In the genomic region with DNA sequence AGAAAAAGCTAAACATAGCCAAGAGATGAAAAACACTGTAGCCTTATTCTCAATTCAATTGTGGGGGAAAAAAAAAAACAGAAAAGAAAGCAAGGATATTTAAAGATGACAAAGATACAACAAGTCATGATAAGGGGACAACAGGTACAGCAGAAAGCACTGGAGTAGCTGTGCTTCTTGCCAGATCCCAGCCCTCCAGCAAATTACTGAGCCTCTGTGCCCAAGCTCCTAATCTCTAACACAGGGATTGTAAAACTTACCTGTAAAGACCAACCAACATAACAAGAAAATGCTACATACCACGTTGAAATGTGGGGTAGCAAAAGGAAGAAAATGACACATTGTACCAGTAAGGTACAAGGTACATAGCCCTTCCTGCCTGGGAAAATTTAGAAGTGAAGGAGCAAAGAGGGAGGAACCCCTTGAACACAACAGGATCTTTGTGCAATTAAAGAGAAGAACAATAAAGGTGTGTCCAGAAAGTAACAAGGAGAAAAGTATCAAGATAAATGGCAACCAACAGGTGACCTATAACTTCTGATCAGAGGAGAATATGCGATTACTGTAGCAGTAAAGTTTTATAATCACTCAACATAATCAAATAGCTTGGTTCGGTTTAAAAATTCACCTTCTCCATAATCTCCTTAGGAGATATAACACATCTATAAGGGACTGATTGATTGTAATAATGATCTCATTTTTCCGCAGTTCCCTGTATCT, we compare ENCODE assay signal across 31 cellular contexts. TPM values are rescaled to one million over a fixed set of nuclear protein-coding genes. Genes with fewer than 3 reads are reported as not detected.
A peak's percentile ranks its signal among the peaks of the same experiment; 100 is the strongest.
DNase-seq lines count a peak whose midpoint lies in the region; ATAC-seq and TF ChIP-seq lines count a peak whose summit lies in the region.
"Had no signal": no experiment of that assay in that cellular context is flagged by ENCODE, and none has a peak within 500 bp of the region (broad histone marks: within the 10 kb centered on the region; RNA-seq: fewer than 3 reads in every experiment).

No MANE protein-coding gene starts in this region.

- H3K36me3 Mint-ChIP-seq in activated T-helper 17 cell treated with anti-CD3 and anti-CD28 coated beads, Interleukin-2, amount 50 U/mL, for 72 hours (ENCODE audit: low read depth): peaks cover 94% of the 10 kb centered on the region

- H3K4me2 ChIP-seq in smooth muscle cell: no peak overlapping the region

- H2AFZ ChIP-seq in smooth muscle cell (ENCODE audit: low read depth): no peak overlapping the region

- H3K9me3 Mint-ChIP-seq in activated T-helper 17 cell treated with anti-CD3 and anti-CD28 coated beads, Interleukin-2, amount 50 U/mL, for 72 hours: no peaks in the 10 kb centered on the region
- H3K9me3 Mint-ChIP-seq: activated CD4-positive, alpha-beta T cell treated with anti-CD3 and anti-CD28 coated beads, Interleukin-2, amount 10 ng/mL, durations not matched to agents 24 days and 14 days; endodermal cell; naive thymus-derived CD8-positive, alpha-beta T cell; stimulated activated naive CD8-positive, alpha-beta T cell treated with anti-CD3 and anti-CD28 coated beads, Interleukin-15, Interleukin-2, amounts not matched to agents 100 ng/mL and 50 ng/mL, for 24 hours had no signal

- no peak for TF ChIP-seq POLR2A in breast epithelium (IDR thresholded peaks at IDR 0.05)

- DNase-seq in LoVo (ENCODE audit: low spot score): peak; percentile 69
- no peak for DNase-seq in breast epithelium (ENCODE audit: low spot score in 2 of 2)
- peak in 1 of 2 donors; percentile 51 for DNase-seq in left colon
- DNase-seq in smooth muscle cell (lab: John Stamatoyannopoulos, UW; ENCODE audit: unreplicated experiment): no peak
- DNase-seq in T-helper 1 cell: no peak
- DNase-seq in GM19238 (ENCODE audit: insufficient read length, low spot score): no peak
- DNase-seq in NCI-H345 treated with DMSO at 0.1 percent for 48 hours (lab: John Stamatoyannopoulos, UW; ENCODE audit: unreplicated experiment): no peak
- DNase-seq: activated CD4-positive, alpha-beta T cell treated with anti-CD3 and anti-CD28 coated beads, Interleukin-2, amount 10 ng/mL, durations not matched to agents 24 days and 14 days; activated CD8-positive, alpha-beta memory T cell treated with anti-CD3 and anti-CD28 coated beads, Interleukin-2, amount 10 ng/mL, durations not matched to agents 7 days and 5 days; activated naive CD4-positive, alpha-beta T cell treated with anti-CD3 and anti-CD28 coated beads, Interleukin-2, amount 50 U/mL, for 16 hours; activated T-cell treated with anti-CD3 and anti-CD28 coated beads, Interleukin-2, amount 50 U/mL, for 48 hours; cortex of kidney; DMS53; endodermal cell; HCEC 1CT; hippocampal formation; KBM-7; mesendoderm; naive thymus-derived CD8-positive, alpha-beta T cell; NCI-H2171 treated with DMSO at 0.1 percent for 48 hours; NCI-H524 treated with DMSO at 0.1 percent for 48 hours; NK-92 treated with Interleukin-12 subunit alpha and Interleukin-12 subunit beta, amount 100 ng/mL, for 24 hours; occipital lobe; SIG-M5; T1000; upper lobe of right lung; WERI-Rb-1 had no signal

- no peak overlapping the region for H3K27ac Mint-ChIP-seq in activated T-helper 17 cell treated with anti-CD3 and anti-CD28 coated beads, Interleukin-2, amount 50 U/mL, for 72 hours
- H3K27ac Mint-ChIP-seq: activated CD4-positive, alpha-beta T cell treated with anti-CD3 and anti-CD28 coated beads, Interleukin-2, amount 10 ng/mL, durations not matched to agents 24 days and 14 days; activated CD8-positive, alpha-beta memory T cell treated with anti-CD3 and anti-CD28 coated beads, Interleukin-2, amount 10 ng/mL, durations not matched to agents 7 days and 5 days; stimulated activated naive CD8-positive, alpha-beta T cell treated with anti-CD3 and anti-CD28 coated beads, Interleukin-15, Interleukin-2, amounts not matched to agents 100 ng/mL and 50 ng/mL, for 24 hours had no signal

- intact Hi-C loops in breast epithelium (cut with DNase I; ENCODE audit: low total_unique reads): no loop called here
- intact Hi-C loops in left colon (cut with DNase I, micrococcal nuclease): no loop called here

- no peaks in the 10 kb centered on the region for H3K27me3 ChIP-seq in breast epithelium
- H3K27me3 ChIP-seq in smooth muscle cell (ENCODE audit: low read depth): no peaks in the 10 kb centered on the region
- H3K27me3 ChIP-seq: gastroesophageal sphincter, upper lobe of right lung had no signal

- H3F3A ChIP-seq in smooth muscle cell (ENCODE audit: low read depth): no peaks in the 10 kb centered on the region

- WGBS in smooth muscle cell (ENCODE audit: low lambda C conversion rate): 90% methylated on average over 4 of the region's 4 CpGs

- H3K36me3 ChIP-seq in breast epithelium: no peaks in the 10 kb centered on the region
- H3K36me3 ChIP-seq in smooth muscle cell (ENCODE audit: low read depth): peaks cover 2% of the 10 kb centered on the region

- no peak for TF ChIP-seq CTCF in breast epithelium (IDR thresholded peaks at IDR 0.05)
- TF ChIP-seq CTCF in smooth muscle cell (IDR thresholded peaks at IDR 0.05; ENCODE audit: borderline replicate concordance, insufficient read depth, poor library complexity, severe bottlenecking): no peak

- H3K4me3 ChIP-seq in breast epithelium: no peak overlapping the region
- no peak overlapping the region for H3K4me3 ChIP-seq in smooth muscle cell
- H3K4me3 ChIP-seq: gastroesophageal sphincter, upper lobe of right lung had no signal

- no peaks in the 10 kb centered on the region for H3K79me2 ChIP-seq in smooth muscle cell (ENCODE audit: low read depth)

- H3K9ac ChIP-seq in smooth muscle cell (ENCODE audit: low read depth): no peak overlapping the region

- ATAC-seq in left colon: peak; percentile 79
- ATAC-seq in activated T-helper 17 cell treated with anti-CD3 and anti-CD28 coated beads, Interleukin-2, amount 50 U/mL, for 72 hours (replicated peaks): no peak
- ATAC-seq: activated CD8-positive, alpha-beta memory T cell treated with anti-CD3 and anti-CD28 coated beads, Interleukin-2, amount 10 ng/mL, durations not matched to agents 7 days and 5 days; gastroesophageal sphincter; left lobe of liver; naive thymus-derived CD8-positive, alpha-beta T cell; upper lobe of right lung had no signal

- no peaks in the 10 kb centered on the region for H3K27me3 Mint-ChIP-seq in activated T-helper 17 cell treated with anti-CD3 and anti-CD28 coated beads, Interleukin-2, amount 50 U/mL, for 72 hours
- H3K27me3 Mint-ChIP-seq: activated CD4-positive, alpha-beta T cell treated with anti-CD3 and anti-CD28 coated beads, Interleukin-2, amount 10 ng/mL, durations not matched to agents 24 days and 14 days; activated CD8-positive, alpha-beta memory T cell treated with anti-CD3 and anti-CD28 coated beads, Interleukin-2, amount 10 ng/mL, durations not matched to agents 7 days and 5 days; naive thymus-derived CD8-positive, alpha-beta T cell; stimulated activated naive CD8-positive, alpha-beta T cell treated with anti-CD3 and anti-CD28 coated beads, Interleukin-15, Interleukin-2, amounts not matched to agents 100 ng/mL and 50 ng/mL, for 24 hours had no signal

- H4K20me1 ChIP-seq in smooth muscle cell (ENCODE audit: low read depth): peaks cover 6% of the 10 kb centered on the region

- H3K27ac ChIP-seq in breast epithelium (peak overlapping the region; percentile 28 to 86), smooth muscle cell (ENCODE audit: low read depth) (peak overlapping the region; percentile 75)
- H3K27ac ChIP-seq: gastroesophageal sphincter, WERI-Rb-1 had no signal

- no peak overlapping the region for H3K4me3 Mint-ChIP-seq in activated T-helper 17 cell treated with anti-CD3 and anti-CD28 coated beads, Interleukin-2, amount 50 U/mL, for 72 hours
- H3K4me3 Mint-ChIP-seq: activated CD4-positive, alpha-beta T cell treated with anti-CD3 and anti-CD28 coated beads, Interleukin-2, amount 10 ng/mL, durations not matched to agents 24 days and 14 days; activated CD8-positive, alpha-beta memory T cell treated with anti-CD3 and anti-CD28 coated beads, Interleukin-2, amount 10 ng/mL, durations not matched to agents 7 days and 5 days; endodermal cell; naive thymus-derived CD8-positive, alpha-beta T cell; stimulated activated naive CD8-positive, alpha-beta T cell treated with anti-CD3 and anti-CD28 coated beads, Interleukin-15, Interleukin-2, amounts not matched to agents 100 ng/mL and 50 ng/mL, for 24 hours had no signal

- no peaks in the 10 kb centered on the region for H3K9me3 ChIP-seq in breast epithelium
- no peaks in the 10 kb centered on the region for H3K9me3 ChIP-seq in smooth muscle cell (replicated peaks; ENCODE audit: low read depth)
- H3K9me3 ChIP-seq: gastroesophageal sphincter, upper lobe of right lung had no signal

- peaks cover 12% of the 10 kb centered on the region for H3K4me1 Mint-ChIP-seq in activated T-helper 17 cell treated with anti-CD3 and anti-CD28 coated beads, Interleukin-2, amount 50 U/mL, for 72 hours
- H3K4me1 Mint-ChIP-seq: activated CD4-positive, alpha-beta T cell treated with anti-CD3 and anti-CD28 coated beads, Interleukin-2, amount 10 ng/mL, durations not matched to agents 24 days and 14 days; endodermal cell had no signal

- H3K4me1 ChIP-seq in breast epithelium (peaks cover 0 to 4% of the 10 kb centered on the region in 2 donors), smooth muscle cell (ENCODE audit: low read depth) (no peaks in the 10 kb centered on the region)
- H3K4me1 ChIP-seq: gastroesophageal sphincter had no signal

RNA-seq across cellular contexts. Expression of a gene that starts 30.6 kb away (rescaled TPM):
- total RNA-seq in breast epithelium (10 to 100 TPM; 18.4 to 22.3 (median 19.6) TPM), left colon (10 to 100 TPM; 73.2 to 80.1 TPM), smooth muscle cell (21.2 and 23.4 TPM in 2 replicates)
- 33.2 and 42.4 TPM in 2 replicates for polyA plus RNA-seq in smooth muscle cell
- 10 to 100 TPM; 32.3 to 50.2 TPM for total RNA-seq in activated T-helper 17 cell treated with anti-CD3 and anti-CD28 coated beads, Interleukin-2, amount 50 U/mL, for 72 hours
